Comparison of ENCODE assay signal across 7 cellular contexts in the genomic region with DNA sequence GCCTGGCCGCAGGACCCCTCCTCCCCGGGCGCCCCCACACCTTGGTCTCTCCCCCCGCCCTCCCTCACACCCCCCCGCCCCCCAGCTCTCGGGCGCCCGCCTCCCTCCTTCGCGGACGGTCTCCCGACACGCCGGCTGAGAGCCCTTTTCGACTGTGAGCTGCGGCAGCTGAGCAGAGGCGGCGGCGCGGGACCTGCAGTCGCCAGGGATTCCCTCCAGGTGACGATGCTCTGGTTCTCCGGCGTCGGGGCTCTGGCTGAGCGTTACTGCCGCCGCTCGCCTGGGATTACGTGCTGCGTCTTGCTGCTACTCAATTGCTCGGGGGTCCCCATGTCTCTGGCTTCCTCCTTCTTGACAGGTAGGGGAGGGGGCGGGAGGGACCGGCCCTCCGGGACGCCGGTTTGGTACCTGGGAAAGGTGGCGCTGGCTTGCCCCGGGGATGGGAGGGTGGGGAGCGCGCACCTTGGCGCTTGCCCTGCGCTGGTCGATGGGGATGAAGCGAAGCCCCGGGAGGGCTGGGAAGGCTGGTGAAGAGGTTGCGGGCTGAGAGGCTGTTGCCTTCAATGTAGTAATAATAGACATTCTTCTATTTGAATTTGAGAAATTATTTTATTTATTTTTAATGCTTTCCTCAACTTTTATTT. TPM values are rescaled to one million over a fixed set of nuclear protein-coding genes. Genes with fewer than 3 reads are reported as not detected.
DNase-seq lines count a peak whose midpoint lies in the region; TF ChIP-seq lines count a peak whose summit lies in the region.

A gene (plus strand): TSS at position 151 of the 644 bp plus-strand sequence. CDS start 75 bp downstream, at position 226.

- H3K9me3 ChIP-seq in ascending aorta (no peaks in the 10 kb centered on the region), iPS DF 6.9 (ENCODE audit: control insufficient read depth, insufficient read depth, low read length) (no peaks in the 10 kb centered on the region), sigmoid colon (no peaks in the 10 kb centered on the region)

- intact Hi-C loops in ascending aorta (cut with DNase I) (no loop called here), sigmoid colon (cut with DNase I) (loop anchor here (2.0 kb wide), 1 partner anchor 27 kb away; no protein-coding TSS in a partner anchor)

- H3K4me3 ChIP-seq in ascending aorta = peak within 1 kb of the TSS; percentile 63 to 65
- H3K4me3 ChIP-seq in iPS DF 6.9 (ENCODE audit: low read length) = peak within 1 kb of the TSS; percentile 71; the same call in 1 of the 2 replicates
- H3K4me3 ChIP-seq in sigmoid colon = peak within 1 kb of the TSS; percentile 57 to 74 (median 65)

- H3K27ac ChIP-seq in ascending aorta = peak within 1 kb of the TSS in 1 of 2 donors; percentile 14
- H3K27ac ChIP-seq in iPS DF 6.9 (ENCODE audit: low read length) = no peak within 1 kb of the TSS
- H3K27ac ChIP-seq in sigmoid colon = peak within 1 kb of the TSS; percentile 54 to 70 (median 64)

- no CpG with 5 or more reads among the region's 47 CpGs for WGBS in iPS DF 6.9 (ENCODE audit: insufficient coverage, insufficient read length)
- 2 to 4% methylated on average over 40 to 46 of the region's 47 CpGs for WGBS in sigmoid colon, 2 donors

- peaks cover 2 to 3% of the 10 kb centered on the region in 2 donors for H3K4me1 ChIP-seq in ascending aorta
- H3K4me1 ChIP-seq in iPS DF 6.9 (ENCODE audit: control insufficient read depth, insufficient read depth, low read length) = 0 out of 2 replicates have a peak, but pooled peaks cover 1% of the 10 kb centered on the region
- peaks cover 0 to 20% (median 13%) of the 10 kb centered on the region in 4 donors for H3K4me1 ChIP-seq in sigmoid colon

- no peaks in the 10 kb centered on the region for H3K36me3 ChIP-seq in ascending aorta
- no peaks in the 10 kb centered on the region; the same call in 1 of the 2 replicates for H3K36me3 ChIP-seq in iPS DF 6.9 (ENCODE audit: control insufficient read depth, insufficient read depth, low read length)
- H3K36me3 ChIP-seq in sigmoid colon = no peaks in the 10 kb centered on the region

- TF ChIP-seq POLR2A in sigmoid colon (IDR thresholded peaks at IDR 0.05) = no peak

- TF ChIP-seq CTCF in GM10266 (IDR thresholded peaks at IDR 0.05; ENCODE audit: control insufficient read depth, insufficient read depth, low read depth, missing control alignments) (no peak), ascending aorta (IDR thresholded peaks at IDR 0.05) (no peak), sigmoid colon (IDR thresholded peaks at IDR 0.05) (no peak)

- H3K27me3 ChIP-seq in ascending aorta (peaks cover 5% of the 10 kb centered on the region), iPS DF 6.9 (ENCODE audit: control insufficient read depth, insufficient read depth, low read length) (peaks cover 16% of the 10 kb centered on the region), sigmoid colon (peaks cover 0 to 4% (median 0%) of the 10 kb centered on the region in 3 donors)

- TF ChIP-seq EP300 in sigmoid colon (IDR thresholded peaks at IDR 0.05) = no peak

- peak; percentile 27 for DNase-seq in GM10266 (ENCODE audit: extremely low spot score)
- DNase-seq in NCI-H2107 (lab: John Stamatoyannopoulos, UW) = peak; percentile 19
- no peak for DNase-seq in ascending aorta (ENCODE audit: low spot score in 2 of 2)
- DNase-seq in iPS DF 6.9 (ENCODE audit: low read depth, low spot score) = no peak
- DNase-seq in sigmoid colon = peak; percentile 73
- no peak for DNase-seq in NCI-H446 treated with DMSO at 0.1 percent for 48 hours (lab: John Stamatoyannopoulos, UW)
- no peak for DNase-seq in NAMALWA (ENCODE audit: low spot score)

RNA-seq across cellular contexts. Expression of the gene that starts here (rescaled TPM):
- total RNA-seq in ascending aorta (not detected), sigmoid colon (1 to 10 TPM; 1.1 to 3.1 (median 2.3) TPM)
- polyA plus RNA-seq in sigmoid colon = under 1 TPM in 2 of 3 donors, not detected in 1; 0.51 to 0.60 TPM

Comparison
In these comparisons a context has a peak if more than half of its experiments do, and no peak if none do; other contexts are left out.
1. DNase-seq: peak in GM10266 (single experiment), NCI-H2107 (single experiment) and sigmoid colon (single experiment); none in ascending aorta (0 of 2), iPS DF 6.9 (single experiment), NCI-H446 treated with DMSO at 0.1 percent for 48 hours (single experiment) and NAMALWA (single experiment).
2. Peak in every context shown above with its lines, with median percentiles within 50 percentile points of each other: H3K4me3 ChIP-seq.